Comparison of ENCODE assay signal across 28 cellular contexts in the genomic region with DNA sequence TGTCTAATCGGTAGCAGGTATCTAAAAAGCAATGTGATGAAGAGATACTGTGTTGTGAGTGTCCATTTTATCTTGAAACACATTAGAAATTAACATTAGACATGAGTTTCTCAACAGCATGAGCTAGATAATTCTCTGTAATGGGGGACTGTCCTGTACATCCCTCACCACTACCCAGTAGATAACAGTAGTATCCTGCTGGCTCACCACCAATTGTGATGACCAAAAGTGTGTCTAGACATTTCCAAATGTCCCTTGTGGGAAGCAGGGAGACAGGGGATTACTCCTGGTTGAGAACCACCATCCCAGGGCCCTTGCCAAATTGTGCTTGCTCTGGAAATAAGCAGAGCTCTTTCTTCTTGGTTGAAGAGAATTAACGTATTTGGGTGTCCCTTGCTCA.
"Had no signal": no experiment of that assay in that cellular context is flagged by ENCODE, and none has a peak within 500 bp of the region (broad histone marks: within the 10 kb centered on the region; RNA-seq: fewer than 3 reads in every experiment).

No MANE protein-coding gene starts in this region.

- ATAC-seq: activated CD4-positive, CD25-positive, alpha-beta regulatory T cell treated with anti-CD3 and anti-CD28 coated beads, Interleukin-2, amount 50 U/mL, for 24 hours; activated CD8-positive, alpha-beta memory T cell treated with anti-CD3 and anti-CD28 coated beads, Interleukin-2, amount 10 ng/mL, durations not matched to agents 7 days and 5 days; activated CD8-positive, alpha-beta T cell treated with anti-CD3 and anti-CD28 coated beads, Interleukin-2, amount 10 ng/mL, durations not matched to agents 7 days and 5 days; effector memory CD8-positive, alpha-beta T cell; foreskin keratinocyte; gastrocnemius medialis; T-helper 17 cell had no signal

- H3K36me3 ChIP-seq: brain microvascular endothelial cell, esophagus muscularis mucosa, gastrocnemius medialis, WERI-Rb-1 had no signal

- H3K27ac ChIP-seq: brain microvascular endothelial cell, esophagus muscularis mucosa, foreskin keratinocyte, gastrocnemius medialis, WERI-Rb-1 had no signal

- H3K4me1 ChIP-seq: esophagus muscularis mucosa, gastrocnemius medialis had no signal

- H3K27me3 ChIP-seq: brain microvascular endothelial cell, esophagus muscularis mucosa, foreskin keratinocyte, gastrocnemius medialis had no signal

- DNase-seq: activated B cell treated with CpG ODN at 0.5 μM for 24 hours; activated CD4-positive, alpha-beta memory T cell treated with anti-CD3 and anti-CD28 coated beads for 36 hours; activated CD4-positive, alpha-beta T cell treated with anti-CD3 and anti-CD28 coated beads for 48 hours; activated CD4-positive, alpha-beta T cell treated with anti-CD3 and anti-CD28 coated beads, Interleukin-2, amount 50 U/mL, for 1 hour; activated CD8-positive, alpha-beta memory T cell treated with anti-CD3 and anti-CD28 coated beads, Interleukin-2, amount 10 ng/mL, durations not matched to agents 7 days and 5 days; activated CD8-positive, alpha-beta memory T cell treated with anti-CD3 and anti-CD28 coated beads, Interleukin-2, amount 50 U/mL, for 4 hours; activated CD8-positive, alpha-beta T cell treated with anti-CD3 and anti-CD28 coated beads, Interleukin-2, amount 10 ng/mL, durations not matched to agents 7 days and 5 days; activated effector memory CD4-positive, alpha-beta T cell treated with anti-CD3 and anti-CD28 coated beads, Interleukin-2, amount 50 U/mL, for 16 hours; activated naive CD4-positive, alpha-beta T cell treated with anti-CD3 and anti-CD28 coated beads for 36 hours; activated naive CD8-positive, alpha-beta T cell treated with anti-CD3 and anti-CD28 coated beads, Interleukin-2, amount 10 ng/mL, durations not matched to agents 7 days and 5 days; activated T-cell treated with anti-CD3 and anti-CD28 coated beads, Interleukin-2, amount 50 U/mL, for 1 hour; activated T-cell treated with anti-CD3 and anti-CD28 coated beads, Interleukin-2, amount 50 U/mL, for 48 hours; brain microvascular endothelial cell; caudate nucleus; cortex of kidney; dermis blood vessel endothelial cell; effector CD4-positive, alpha-beta T cell; effector memory CD8-positive, alpha-beta T cell; erythroblast; foreskin keratinocyte; gastrocnemius medialis; glutamatergic neuron; T-helper 1 cell; T-helper 17 cell; T1000; WERI-Rb-1 had no signal

- H3K4me3 ChIP-seq: esophagus muscularis mucosa, gastrocnemius medialis had no signal

- H3K9me3 ChIP-seq: esophagus muscularis mucosa, gastrocnemius medialis had no signal
